In genomic region chr15:27865926-27866325, GRCh38 we compare ENCODE assay signal across 1 cellular context.
TF ChIP-seq lines count a peak whose summit lies in the region.

No MANE protein-coding gene starts in this region.

TF ChIP-seq in GM23338, 12 proteins besides CTCF, POLR2A, EP300 and RAD21 (continued from another document):
- no peak for TF ChIP-seq ZNF462 (CRISPR knock-in tag; IDR thresholded peaks at IDR 0.05)
